Comparison of ENCODE assay signal across 26 cellular contexts in genomic region chr11:132048040-132048439, GRCh38.
"Had no signal": no experiment of that assay in that cellular context is flagged by ENCODE, and none has a peak within 500 bp of the region (broad histone marks: within the 10 kb centered on the region; RNA-seq: fewer than 3 reads in every experiment).

No MANE protein-coding gene starts in this region.

- H3K36me3 ChIP-seq: cardiac muscle cell, esophagus muscularis mucosa, left ventricle myocardium inferior, spleen, transverse colon, vagina had no signal

- H3K4me1 Mint-ChIP-seq: endodermal cell, naive B cell had no signal

- H3K27ac Mint-ChIP-seq: activated naive CD8-positive, alpha-beta T cell; endodermal cell; naive B cell; T-helper 1 cell treated with Interleukin-12 subunit alpha and Interleukin-12 subunit beta and Interleukin-4 antibody, amounts not matched to agents 30 μg/mL and 1 μg/mL, for 36 hours had no signal

- H3K4me3 Mint-ChIP-seq: activated naive CD8-positive, alpha-beta T cell; endodermal cell; naive B cell; T-helper 1 cell treated with Interleukin-12 subunit alpha and Interleukin-12 subunit beta and Interleukin-4 antibody, amounts not matched to agents 30 μg/mL and 1 μg/mL, for 36 hours had no signal

- H3K27me3 Mint-ChIP-seq: activated naive CD8-positive, alpha-beta T cell; naive B cell had no signal

- DNase-seq: activated CD4-positive, alpha-beta T cell treated with anti-CD3 and anti-CD28 coated beads for 4 hours; activated CD4-positive, alpha-beta T cell treated with anti-CD3 and anti-CD28 coated beads, Interleukin-2, amount 50 U/mL, for 48 hours; activated CD8-positive, alpha-beta memory T cell treated with anti-CD3 and anti-CD28 coated beads for 24 hours; activated effector memory CD4-positive, alpha-beta T cell treated with Interleukin-2 at 50 U/mL for 16 hours; activated naive CD4-positive, alpha-beta T cell treated with Interleukin-2 at 50 U/mL for 16 hours; body of pancreas; cortex of kidney; endodermal cell; foreskin melanocyte; islet precursor cell; left ventricle myocardium inferior; naive B cell; occipital lobe; posterior cingulate gyrus; spleen; stimulated activated naive CD4-positive, alpha-beta T cell treated with Interleukin-2 at 50 U/mL for 16 hours; SW 1271; T-helper 9 cell; transverse colon had no signal

- H3K27me3 ChIP-seq: body of pancreas, esophagus muscularis mucosa, spleen, transverse colon, vagina had no signal

- ATAC-seq: body of pancreas, right cardiac atrium had no signal

- H3K4me3 ChIP-seq: body of pancreas, cardiac muscle cell, esophagus muscularis mucosa, left ventricle myocardium inferior, spleen, transverse colon, vagina had no signal

- H3K27ac ChIP-seq: body of pancreas, cardiac muscle cell, esophagus muscularis mucosa, left ventricle myocardium inferior, spleen, transverse colon, vagina, VCaP had no signal

- H3K9me3 ChIP-seq: body of pancreas, esophagus muscularis mucosa, left ventricle myocardium inferior, spleen, transverse colon, vagina had no signal

- H3K9me3 Mint-ChIP-seq: endodermal cell; T-helper 1 cell treated with Interleukin-12 subunit alpha and Interleukin-12 subunit beta and Interleukin-4 antibody, amounts not matched to agents 30 μg/mL and 1 μg/mL, for 36 hours had no signal

- H3K36me3 Mint-ChIP-seq: activated naive CD8-positive, alpha-beta T cell; naive B cell had no signal

- H3K4me1 ChIP-seq: body of pancreas, left ventricle myocardium inferior, transverse colon, vagina had no signal
